Comparison of ENCODE assay signal across 8 cellular contexts in genomic region chr20:44017905-44018683, GRCh38.
DNase-seq lines count a peak whose midpoint lies in the region; ATAC-seq and TF ChIP-seq lines count a peak whose summit lies in the region.

No MANE protein-coding gene starts in this region.

- H3K9me3 ChIP-seq in PC-3 (ENCODE audit: low read length) (no peaks in the 10 kb centered on the region), stomach smooth muscle (ENCODE audit: control insufficient read depth in 2 of 2, low read length in 2 of 2) (no peaks in the 10 kb centered on the region)

- no peaks in the 10 kb centered on the region for H3F3A ChIP-seq in PC-3 (ENCODE audit: low read length, unreplicated experiment)

- H3K9ac ChIP-seq in PC-3 (ENCODE audit: low read length), result no peak overlapping the region
- peak overlapping the region; percentile 17 to 58 for H3K9ac ChIP-seq in stomach smooth muscle (ENCODE audit: low read length in 2 of 2)
- H3K9ac ChIP-seq in mesendoderm (ENCODE audit: low read length), result no peak overlapping the region

- no peak overlapping the region for H3K56ac ChIP-seq in mesendoderm (ENCODE audit: low read length)

- CTCF ChIA-PET in PC-3 (lab: Charles Lee), result no interaction called here

- H2AFZ ChIP-seq in PC-3 (ENCODE audit: low read length), result peak overlapping the region; percentile 69

- H4K20me1 ChIP-seq in PC-3 (ENCODE audit: low read length), result no peaks in the 10 kb centered on the region

- H3K4me2 ChIP-seq in PC-3 (ENCODE audit: low read length) (peak overlapping the region; percentile 76), mesendoderm (ENCODE audit: low read length) (no peak overlapping the region)

- BruUV-seq in PC-3 (replicated peaks; lab: Mats Ljungman, UMichigan), result no TSS peak

- TF ChIP-seq CTCF in PC-3 (conservative IDR thresholded peaks at IDR 0.05; ENCODE audit: low read depth, low read length) (no peak), foreskin fibroblast (IDR thresholded peaks at IDR 0.05; ENCODE audit: low read depth, low read length) (no peak)

- H3K36me3 ChIP-seq in PC-3 (ENCODE audit: low read depth, low read length) (no peaks in the 10 kb centered on the region), stomach smooth muscle (ENCODE audit: control insufficient read depth in 2 of 2, insufficient read depth in 2 of 2, low read length in 2 of 2) (no peaks in the 10 kb centered on the region), mesendoderm (ENCODE audit: control insufficient read depth, insufficient read depth, low read length) (no peaks in the 10 kb centered on the region)

- intact Hi-C loops in PC-3 (cut with micrococcal nuclease), result loop anchor here (2.0 kb wide), 1 partner anchor 75 kb away; no protein-coding TSS in a partner anchor

- H2BK15ac ChIP-seq in mesendoderm (replicated peaks; ENCODE audit: low read depth), result no peak overlapping the region

- H2BK5ac ChIP-seq in mesendoderm (ENCODE audit: low read length), result no peak overlapping the region

- H3K79me2 ChIP-seq in PC-3 (ENCODE audit: low read length) (no peaks in the 10 kb centered on the region), mesendoderm (ENCODE audit: control insufficient read depth, insufficient read depth, low read length) (no peaks in the 10 kb centered on the region)

- no peak overlapping the region for H2AK5ac ChIP-seq in mesendoderm (ENCODE audit: low read length)

- H2BK120ac ChIP-seq in mesendoderm (ENCODE audit: low read depth, low read length), result no peak overlapping the region

- H3K4me3 ChIP-seq in PC-3 (ENCODE audit: low read length), result peak overlapping the region; percentile 42
- H3K4me3 ChIP-seq in foreskin fibroblast (ENCODE audit: low read depth in 1 of 2, low read length in 2 of 2), result peak overlapping the region; percentile 8 to 28
- H3K4me3 ChIP-seq in stomach smooth muscle (ENCODE audit: low read length in 2 of 2), result peak overlapping the region; percentile 52 to 58
- no peak overlapping the region for H3K4me3 ChIP-seq in mesendoderm (ENCODE audit: low read length)

- no peak overlapping the region for H3K23ac ChIP-seq in mesendoderm (ENCODE audit: low read length)

- H3K4ac ChIP-seq in mesendoderm (ENCODE audit: low read depth, low read length), result no peak overlapping the region

- H3K4me1 ChIP-seq in PC-3 (ENCODE audit: insufficient read depth, low read length) (peaks cover 24% of the 10 kb centered on the region), stomach smooth muscle (ENCODE audit: control insufficient read depth, insufficient read depth, low read length) (peaks cover 16% of the 10 kb centered on the region), mesendoderm (ENCODE audit: control insufficient read depth, low read depth, low read length) (no peaks in the 10 kb centered on the region)

- H3K27ac ChIP-seq in PC-3 (ENCODE audit: low read length) (peak overlapping the region; percentile 32), stomach smooth muscle (ENCODE audit: low read length) (peak overlapping the region; percentile 81), mesendoderm (ENCODE audit: low read depth, low read length) (no peak overlapping the region)

- no peak overlapping the region for H3K18ac ChIP-seq in mesendoderm (ENCODE audit: low read length)

- DNase-seq in HS-27A (ENCODE audit: low read depth), result peak; percentile 82
- DNase-seq in PC-3, result peak; percentile 97
- DNase-seq in foreskin fibroblast, result peak; percentile 91 to 95
- no peak for DNase-seq in mesendoderm

- ATAC-seq in PC-3 (peak; percentile 94), GM19452 (IDR thresholded peaks at IDR 0.05; ENCODE audit: unreplicated experiment) (no peak), HG02981 (IDR thresholded peaks at IDR 0.05; ENCODE audit: unreplicated experiment) (no peak), HG02642 (IDR thresholded peaks at IDR 0.05; ENCODE audit: poor library complexity, unreplicated experiment) (no peak)

- POLR2A ChIA-PET in PC-3 (lab: Charles Lee; ENCODE audit: unreplicated experiment), result no interaction called here

- no peak overlapping the region for H4K5ac ChIP-seq in mesendoderm (ENCODE audit: low read length)

- no peaks in the 10 kb centered on the region for H3K79me1 ChIP-seq in mesendoderm (ENCODE audit: low read length)

- H3K9me2 ChIP-seq in PC-3 (replicated peaks; ENCODE audit: low read length), result no peaks in the 10 kb centered on the region

- no peak overlapping the region for H4K8ac ChIP-seq in mesendoderm (ENCODE audit: low read depth, low read length)

- WGBS in mesendoderm (ENCODE audit: extremely low coverage, insufficient coverage, low lambda C conversion rate), result no CpG with 5 or more reads among the region's 14 CpGs

- no peaks in the 10 kb centered on the region for H3K27me3 ChIP-seq in PC-3 (ENCODE audit: low read length)
- H3K27me3 ChIP-seq in stomach smooth muscle (ENCODE audit: control insufficient read depth in 1 of 2, insufficient read depth in 2 of 2, low read length in 2 of 2), result peaks cover 0 to 2% of the 10 kb centered on the region in 2 donors
- H3K27me3 ChIP-seq in mesendoderm (ENCODE audit: insufficient read depth, low read length, poor library complexity), result no peaks in the 10 kb centered on the region

Comparison
In these comparisons a context has a peak if more than half of its experiments do, and no peak if none do; other contexts are left out.
1. H3K9ac ChIP-seq: peak in stomach smooth muscle (2 of 2); none in PC-3 (single experiment) and mesendoderm (single experiment).